In the genomic region with DNA sequence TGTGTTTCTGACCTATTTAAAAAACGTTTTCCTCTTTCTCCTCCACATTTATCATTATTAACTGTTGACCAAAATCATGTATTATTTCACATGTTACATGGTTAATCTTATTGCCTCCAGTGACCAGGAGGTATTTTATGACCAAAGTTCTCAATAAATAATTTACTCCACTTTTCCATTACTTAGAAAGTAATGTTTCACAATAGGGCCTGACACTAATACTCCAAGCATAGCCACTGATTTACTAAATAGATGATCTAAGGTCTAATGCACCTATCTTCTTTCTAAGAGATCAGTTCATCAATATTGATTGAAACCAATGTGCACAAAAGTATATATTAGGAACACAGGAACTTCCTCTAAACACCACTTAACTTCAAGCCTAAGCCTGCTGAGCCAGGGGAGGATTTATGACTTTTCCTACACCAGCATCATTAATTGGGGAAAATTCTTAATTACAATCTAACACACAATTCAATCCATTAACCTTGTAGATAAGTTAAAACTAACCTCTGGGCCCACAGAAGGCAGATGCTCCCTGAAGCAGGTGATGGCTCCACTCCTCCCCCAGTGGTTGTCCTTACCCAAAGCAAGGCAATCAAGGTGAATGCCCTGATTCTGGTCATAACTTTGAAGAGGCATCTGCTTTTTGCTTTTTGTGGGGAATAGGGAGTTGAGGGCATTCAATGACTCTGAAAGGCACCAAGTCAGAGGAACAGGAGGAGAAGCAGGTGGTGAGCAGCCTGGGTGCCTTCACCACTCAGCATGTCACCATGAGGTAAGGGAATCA, we compare ENCODE assay signal across 33 cellular contexts. TPM values are rescaled to one million over a fixed set of nuclear protein-coding genes. Genes with fewer than 3 reads are reported as not detected.
DNase-seq lines count a peak whose midpoint lies in the region; ATAC-seq, FAIRE-seq and TF ChIP-seq lines count a peak whose summit lies in the region.
"Had no signal": no experiment of that assay in that cellular context is flagged by ENCODE, and none has a peak within 500 bp of the region (broad histone marks: within the 10 kb centered on the region; RNA-seq: fewer than 3 reads in every experiment).

No MANE protein-coding gene starts in this region.

- H3K4me2 ChIP-seq in HepG2 (ENCODE audit: low read depth, low read length) (no peak overlapping the region), smooth muscle cell (peak overlapping the region; percentile 52)

- in situ Hi-C loops in HepG2 (cut with HindIII; ENCODE audit: extremely low pct_ligation_motif_present, low pct_unique_long_range_greater_than_20kb) = no loop called here

- intact Hi-C loops in left ventricle myocardium inferior (cut with micrococcal nuclease) = no loop called here
- intact Hi-C loops in cardiac septum (cut with DNase I) = no loop called here
- intact Hi-C loops in HepG2 (cut with micrococcal nuclease; ENCODE audit: unreplicated experiment) = no loop called here

- H3K9me3 ChIP-seq in left ventricle myocardium inferior (replicated peaks) (no peaks in the 10 kb centered on the region), HepG2 (ENCODE audit: low read length) (no peaks in the 10 kb centered on the region), smooth muscle cell (replicated peaks; ENCODE audit: low read depth) (no peaks in the 10 kb centered on the region)
- H3K9me3 ChIP-seq: ascending aorta, BE2C, ovary, thyroid gland had no signal

- no peak for ATAC-seq in activated T-helper 17 cell treated with anti-CD3 and anti-CD28 coated beads, Interleukin-2, amount 50 U/mL, for 72 hours (replicated peaks)
- ATAC-seq in HepG2 = peak; percentile 59
- ATAC-seq: Panc1 had no signal

- no peak overlapping the region for H2AFZ ChIP-seq in HepG2 (ENCODE audit: low read length)
- H2AFZ ChIP-seq in smooth muscle cell (ENCODE audit: low read depth) = no peak overlapping the region

- H3K4me3 ChIP-seq in left ventricle myocardium inferior (no peak overlapping the region), HepG2 (replicated peaks in 1 of 3; ENCODE audit: insufficient read depth in 1 of 3, low read depth in 2 of 3, low read length in 3 of 3) (no peak overlapping the region), smooth muscle cell (no peak overlapping the region)
- H3K4me3 ChIP-seq: ascending aorta, coronary artery, lung, ovary, thyroid gland had no signal

- H3K4me3 Mint-ChIP-seq in activated T-helper 17 cell treated with anti-CD3 and anti-CD28 coated beads, Interleukin-2, amount 50 U/mL, for 72 hours = no peak overlapping the region
- H3K4me3 Mint-ChIP-seq: activated CD4-positive, alpha-beta T cell treated with anti-CD3 and anti-CD28 coated beads, Interleukin-2, amount 10 ng/mL, durations not matched to agents 24 days and 14 days; activated T-cell treated with anti-CD3 and anti-CD28 coated beads, Interleukin-2, amount 50 U/mL, for 24 hours had no signal

- H3K9me3 Mint-ChIP-seq in activated T-helper 17 cell treated with anti-CD3 and anti-CD28 coated beads, Interleukin-2, amount 50 U/mL, for 72 hours = no peaks in the 10 kb centered on the region
- H3K9me3 Mint-ChIP-seq: activated CD4-positive, alpha-beta T cell treated with anti-CD3 and anti-CD28 coated beads, Interleukin-2, amount 10 ng/mL, durations not matched to agents 24 days and 14 days; activated T-cell treated with anti-CD3 and anti-CD28 coated beads, Interleukin-2, amount 50 U/mL, for 24 hours had no signal

- no peak for FAIRE-seq in HepG2 (lab: Jason Lieb, UNC)
- FAIRE-seq: GM12891 had no signal

- H3K27me3 Mint-ChIP-seq in activated T-helper 17 cell treated with anti-CD3 and anti-CD28 coated beads, Interleukin-2, amount 50 U/mL, for 72 hours = no peaks in the 10 kb centered on the region
- H3K27me3 Mint-ChIP-seq: activated CD4-positive, alpha-beta T cell treated with anti-CD3 and anti-CD28 coated beads, Interleukin-2, amount 10 ng/mL, durations not matched to agents 24 days and 14 days; activated T-cell treated with anti-CD3 and anti-CD28 coated beads, Interleukin-2, amount 50 U/mL, for 24 hours had no signal

- H3K36me3 ChIP-seq in left ventricle myocardium inferior = no peaks in the 10 kb centered on the region
- H3K36me3 ChIP-seq in HepG2 (replicated peaks in 1 of 2; ENCODE audit: control insufficient read depth in 1 of 2, insufficient read depth in 2 of 2, low read length in 2 of 2) = no peaks in the 10 kb centered on the region; a peak in 2 of 5 replicates
- H3K36me3 ChIP-seq in smooth muscle cell (ENCODE audit: low read depth) = no peaks in the 10 kb centered on the region
- H3K36me3 ChIP-seq: ascending aorta, BE2C, ovary, thyroid gland, WERI-Rb-1 had no signal

- H3K9ac ChIP-seq in HepG2 (ENCODE audit: insufficient read depth, low read depth, low read length) = no peak overlapping the region
- no peak overlapping the region for H3K9ac ChIP-seq in smooth muscle cell (ENCODE audit: low read depth)

- peaks cover 38% of the 10 kb centered on the region for H3K79me2 ChIP-seq in HepG2 (ENCODE audit: insufficient read depth, low read length)
- H3K79me2 ChIP-seq in smooth muscle cell (ENCODE audit: low read depth) = peaks cover 98% of the 10 kb centered on the region

- H3K27ac Mint-ChIP-seq in activated T-helper 17 cell treated with anti-CD3 and anti-CD28 coated beads, Interleukin-2, amount 50 U/mL, for 72 hours = peak overlapping the region; percentile 10
- H3K27ac Mint-ChIP-seq: activated CD4-positive, alpha-beta T cell treated with anti-CD3 and anti-CD28 coated beads, Interleukin-2, amount 10 ng/mL, durations not matched to agents 24 days and 14 days; activated T-cell treated with anti-CD3 and anti-CD28 coated beads, Interleukin-2, amount 50 U/mL, for 24 hours had no signal

- BruUV-seq in HepG2 (replicated peaks; lab: Mats Ljungman, UMichigan) = no TSS peak

- WGBS in HepG2 (ENCODE audit: low lambda C conversion rate) = 79% methylated on average over 1 of the region's 1 CpG
- 60% methylated on average over 1 of the region's 1 CpG for WGBS in smooth muscle cell (ENCODE audit: low lambda C conversion rate)

- H3F3A ChIP-seq in smooth muscle cell (ENCODE audit: low read depth) = peaks cover 6% of the 10 kb centered on the region

- TF ChIP-seq CTCF in left ventricle myocardium inferior (IDR thresholded peaks at IDR 0.05; ENCODE audit: borderline replicate concordance) (no peak), HepG2 (CRISPR knock-in tag; IDR thresholded peaks at IDR 0.05) (no peak), smooth muscle cell (IDR thresholded peaks at IDR 0.05; ENCODE audit: borderline replicate concordance, insufficient read depth, poor library complexity, severe bottlenecking) (no peak)

- POLR2A ChIA-PET in HepG2 (lab: Yijun Ruan, JAX) = no interaction called here

- peaks cover 36% of the 10 kb centered on the region for H3K4me1 Mint-ChIP-seq in activated T-helper 17 cell treated with anti-CD3 and anti-CD28 coated beads, Interleukin-2, amount 50 U/mL, for 72 hours

- peaks cover 85% of the 10 kb centered on the region for H3K4me1 ChIP-seq in left ventricle myocardium inferior
- H3K4me1 ChIP-seq in HepG2 (ENCODE audit: insufficient read depth, low read length) = peaks cover 7% of the 10 kb centered on the region
- no peaks in the 10 kb centered on the region for H3K4me1 ChIP-seq in smooth muscle cell (ENCODE audit: low read depth)
- H3K4me1 ChIP-seq: BE2C had no signal

- TF ChIP-seq EP300 in HepG2 (IDR thresholded peaks at IDR 0.05; ENCODE audit: low read depth in 2 of 2, low read length in 2 of 2) = no peak
- no peak for TF ChIP-seq EP300 in HepG2 (CRISPR knock-in tag; IDR thresholded peaks at IDR 0.05; ENCODE audit: borderline replicate concordance)

- no peak for TF ChIP-seq RAD21 in HepG2 (CRISPR knock-in tag; IDR thresholded peaks at IDR 0.05)

- DNase-seq in left ventricle myocardium inferior = no peak
- no peak for DNase-seq in cardiac septum (ENCODE audit: low spot score)
- no peak for DNase-seq in HepG2 (ENCODE audit: low spot score)
- no peak for DNase-seq in smooth muscle cell (lab: John Stamatoyannopoulos, UW; ENCODE audit: unreplicated experiment)
- DNase-seq in SKM-1 treated with dmso at 0.1 percent for 144 hours (lab: John Stamatoyannopoulos, UW; ENCODE audit: unreplicated experiment) = no peak
- DNase-seq in T-helper 2 cell = no peak
- no peak for DNase-seq in stimulated activated CD4-positive, alpha-beta T cell treated with anti-CD3 and anti-CD28 coated beads, Interleukin-2, amount 100 ng/mL, for 24 hours
- DNase-seq: activated CD4-positive, alpha-beta T cell treated with anti-CD3 and anti-CD28 coated beads, Interleukin-2, amount 10 ng/mL, durations not matched to agents 24 days and 14 days; activated T-cell treated with anti-CD3 and anti-CD28 coated beads, Interleukin-2, amount 50 U/mL, for 24 hours; BE2C; effector CD8-positive, alpha-beta T cell; glutamatergic neuron; HCEC 1CT; Kasumi-1; NCI-H1417 treated with DMSO at 0.1 percent for 48 hours; NCI-H2081; NCI-H226; NCI-H69; ovary; right cardiac atrium; SHP77 treated with DMSO at 0.1 percent for 48 hours; stimulated activated CD4-positive, alpha-beta T cell treated with anti-CD3 and anti-CD28 coated beads, Interleukin-2, amount 100 ng/mL, for 48 hours; SW 1271; T1000; thyroid gland; WERI-Rb-1 had no signal

- H3K27me3 ChIP-seq in left ventricle myocardium inferior (ENCODE audit: low read depth) (no peaks in the 10 kb centered on the region), HepG2 (ENCODE audit: control insufficient read depth in 1 of 2, insufficient read depth in 2 of 2, low read length in 2 of 2) (no peaks in the 10 kb centered on the region), smooth muscle cell (ENCODE audit: low read depth) (no peaks in the 10 kb centered on the region)
- H3K27me3 ChIP-seq: ascending aorta, BE2C, ovary, thyroid gland had no signal

- H3K27ac ChIP-seq in left ventricle myocardium inferior (replicated peaks) (peak overlapping the region; percentile 6), HepG2 (ENCODE audit: extremely low read length, insufficient read depth, low read length) (no peak overlapping the region), smooth muscle cell (ENCODE audit: low read depth) (peak overlapping the region; percentile 63)
- H3K27ac ChIP-seq: ascending aorta, coronary artery, epithelial cell of prostate, thyroid gland, WERI-Rb-1 had no signal

- peaks cover 33% of the 10 kb centered on the region for H4K20me1 ChIP-seq in HepG2 (ENCODE audit: insufficient read depth, low read length)
- peaks cover 88% of the 10 kb centered on the region for H4K20me1 ChIP-seq in smooth muscle cell (ENCODE audit: low read depth)

- no peak for TF ChIP-seq POLR2A in HepG2 (IDR thresholded peaks at IDR 0.05; ENCODE audit: insufficient read depth in 1 of 2, low read depth in 2 of 2, low read length in 2 of 2)

- peaks cover 5% of the 10 kb centered on the region for H3K36me3 Mint-ChIP-seq in activated T-helper 17 cell treated with anti-CD3 and anti-CD28 coated beads, Interleukin-2, amount 50 U/mL, for 72 hours (ENCODE audit: low read depth)

- CTCF ChIA-PET in HepG2 (lab: Yijun Ruan, JAX; ENCODE audit: low intra/inter-chr PET ratio, low total read pairs) = no interaction called here

RNA-seq across cellular contexts. Expression of a gene that starts 33.9 kb away (rescaled TPM):
- total RNA-seq in left ventricle myocardium inferior = 56.2 TPM
- total RNA-seq in cardiac septum = 75.3 TPM
- total RNA-seq in activated T-helper 17 cell treated with anti-CD3 and anti-CD28 coated beads, Interleukin-2, amount 50 U/mL, for 72 hours = 10 to 100 TPM; 45.0 to 62.1 TPM
- total RNA-seq in HepG2 (2016; rRNA removed; fragmentation: Illumina TruSeq; extraction: Trizol) = 52.1 and 55.5 TPM in 2 replicates
- 4.1 and 5.2 TPM in 2 replicates for total RNA-seq in HepG2 (2016; cell fraction: cytosol; rRNA removed; fragmentation: Illumina TruSeq; extraction: Trizol; ENCODE audit: low read depth)
- 51.6 and 52.5 TPM in 2 replicates for total RNA-seq in HepG2 (2016; cell fraction: insoluble cytoplasmic fraction; rRNA removed; fragmentation: Illumina TruSeq; extraction: Trizol)
- 18.5 and 21.0 TPM in 2 replicates for total RNA-seq in HepG2 (2016; cell fraction: membrane; rRNA removed; fragmentation: Illumina TruSeq; extraction: Trizol)
- 44.0 and 59.0 TPM in 2 replicates for total RNA-seq in HepG2 (2016; cell fraction: nucleus; rRNA removed; fragmentation: Illumina TruSeq; extraction: Trizol)
- polyA plus RNA-seq in HepG2 (2011; rRNA removed) = 82.9 and 110 TPM in 2 replicates
- 71.0 and 80.7 TPM in 2 replicates for polyA plus RNA-seq in HepG2 (2011; cell fraction: cytosol; rRNA removed)
- 50.6 and 54.0 TPM in 2 replicates for polyA plus RNA-seq in HepG2 (2011; cell fraction: nucleus; rRNA removed)
- polyA plus RNA-seq in HepG2 (2012) = 70.0 and 92.2 TPM in 2 replicates
- 2.6 and 2.7 TPM in 2 replicates for polyA plus RNA-seq in HepG2 (2016; cell fraction: cytosol; fragmentation: Illumina TruSeq; extraction: Trizol; ENCODE audit: low read depth)
- 51.8 and 60.2 TPM in 2 replicates for polyA plus RNA-seq in HepG2 (2016; cell fraction: insoluble cytoplasmic fraction; fragmentation: Illumina TruSeq; extraction: Trizol; ENCODE audit: low read depth)
- polyA plus RNA-seq in HepG2 (2016; cell fraction: membrane; fragmentation: Illumina TruSeq; extraction: Trizol; ENCODE audit: low read depth) = 10.2 and 12.3 TPM in 2 replicates
- polyA plus RNA-seq in HepG2 (2016; cell fraction: nucleus; fragmentation: Illumina TruSeq; extraction: Trizol; ENCODE audit: insufficient read depth, low read depth) = 43.3 and 48.9 TPM in 2 replicates
- polyA minus RNA-seq in HepG2 (2011; rRNA and poly(A)+ RNA removed; ENCODE audit: low replicate concordance) = 28.8 and 93.8 TPM in 2 replicates
- polyA minus RNA-seq in HepG2 (2011; cell fraction: cytosol; rRNA and poly(A)+ RNA removed) = 56.0 and 61.6 TPM in 2 replicates
- 172 and 186 TPM in 2 replicates for polyA minus RNA-seq in HepG2 (2011; cell fraction: nucleus; rRNA and poly(A)+ RNA removed)
- 142 and 160 TPM in 2 replicates for total RNA-seq in smooth muscle cell
- polyA plus RNA-seq in smooth muscle cell = 103 and 116 TPM in 2 replicates
